In genomic region chr6:89385156-89385667, GRCh38 we compare ENCODE assay signal across 9 cellular contexts. TPM values are rescaled to one million over a fixed set of nuclear protein-coding genes. Genes with fewer than 3 reads are reported as not detected.
DNase-seq lines count a peak whose midpoint lies in the region; ATAC-seq and TF ChIP-seq lines count a peak whose summit lies in the region.
"Had no signal": no experiment of that assay in that cellular context is flagged by ENCODE, and none has a peak within 500 bp of the region (broad histone marks: within the 10 kb centered on the region; RNA-seq: fewer than 3 reads in every experiment).

No MANE protein-coding gene starts in this region.

- H3K9me3 Mint-ChIP-seq in nephron progenitor cell, result no peaks in the 10 kb centered on the region

- no peak overlapping the region for H3K23ac ChIP-seq in mesenchymal stem cell (ENCODE audit: low read length in 2 of 2)

- DNase-seq in OCI-LY7 (ENCODE audit: low spot score), result no peak
- no peak for DNase-seq in mesenchymal stem cell
- no peak for DNase-seq in nephron progenitor cell
- no peak for DNase-seq in GOT3 (lab: John Stamatoyannopoulos, UW)
- DNase-seq in HUDEP-2 (lab: John Stamatoyannopoulos, UW; ENCODE audit: unreplicated experiment in 76 of 76), result no peak
- DNase-seq: central memory CD4-positive, alpha-beta T cell had no signal

- no peaks in the 10 kb centered on the region for H3K9me2 ChIP-seq in OCI-LY7 (ENCODE audit: insufficient read depth, low read length)

- no peaks in the 10 kb centered on the region for H4K20me1 ChIP-seq in OCI-LY7 (ENCODE audit: insufficient read depth, low read length)

- TF ChIP-seq CTCF in OCI-LY7 (conservative IDR thresholded peaks at IDR 0.05; ENCODE audit: low read length) (no peak), nephron progenitor cell (IDR thresholded peaks at IDR 0.05) (no peak)

- H3K36me3 ChIP-seq in OCI-LY7 (ENCODE audit: insufficient read depth, low read length), result peaks cover 6% of the 10 kb centered on the region; the same call in 1 of the 2 replicates
- H3K36me3 ChIP-seq in mesenchymal stem cell (ENCODE audit: control insufficient read depth in 1 of 2, insufficient read depth in 2 of 2, low read depth in 1 of 2, low read length in 2 of 2), result no peaks in the 10 kb centered on the region

- no peaks in the 10 kb centered on the region for H3K79me1 ChIP-seq in mesenchymal stem cell (replicated peaks; ENCODE audit: low read length, poor library complexity, severe bottlenecking)

- H3K27me3 ChIP-seq in mesenchymal stem cell (ENCODE audit: control insufficient read depth in 1 of 2, insufficient read depth in 1 of 2, low read length in 2 of 2), result no peaks in the 10 kb centered on the region

- H3K4me1 ChIP-seq in OCI-LY7 (ENCODE audit: insufficient read depth, low read length, poor library complexity, severe bottlenecking), result peaks cover 60% of the 10 kb centered on the region
- H3K4me1 ChIP-seq in mesenchymal stem cell (ENCODE audit: control insufficient read depth, insufficient read depth, low read depth, low read length), result peaks cover 2% of the 10 kb centered on the region

- no peak overlapping the region for H3K18ac ChIP-seq in mesenchymal stem cell (ENCODE audit: low read depth in 1 of 2, low read length in 2 of 2)

- peak; percentile 31 for ATAC-seq in GM18519 (IDR thresholded peaks at IDR 0.05; ENCODE audit: low FRiP score, unreplicated experiment)
- peak; percentile 31 for ATAC-seq in HG02798 (IDR thresholded peaks at IDR 0.05; ENCODE audit: poor library complexity, unreplicated experiment)
- no peak for ATAC-seq in GM19328 (IDR thresholded peaks at IDR 0.05; ENCODE audit: unreplicated experiment)

- peaks cover 4% of the 10 kb centered on the region for H3K36me3 Mint-ChIP-seq in nephron progenitor cell (ENCODE audit: low read depth)

- H3K4me2 ChIP-seq in OCI-LY7 (ENCODE audit: low read length) (peak overlapping the region; percentile 59), mesenchymal stem cell (ENCODE audit: low read length, poor library complexity, severe bottlenecking) (no peak overlapping the region)

- no peak overlapping the region for H3K9ac ChIP-seq in mesenchymal stem cell (ENCODE audit: low read length)

- no peak overlapping the region for H2BK120ac ChIP-seq in mesenchymal stem cell (ENCODE audit: low read depth, low read length)

- no TSS peak for BruUV-seq in OCI-LY7 (replicated peaks; lab: Mats Ljungman, UMichigan)

- H4K91ac ChIP-seq in mesenchymal stem cell (ENCODE audit: low read length), result peak overlapping the region; percentile 46

- 67% methylated on average over 3 of the region's 5 CpGs for WGBS in mesenchymal stem cell

- H3K27ac Mint-ChIP-seq in nephron progenitor cell, result no peak overlapping the region

- H3K4me3 ChIP-seq in OCI-LY7 (ENCODE audit: low read depth, low read length, poor library complexity, severe bottlenecking), result peak overlapping the region; percentile 18
- H3K4me3 ChIP-seq in mesenchymal stem cell (ENCODE audit: insufficient read depth in 1 of 2, low read depth in 1 of 2, low read length in 2 of 2), result no peak overlapping the region

- H2BK5ac ChIP-seq in mesenchymal stem cell (ENCODE audit: low read depth, low read length, poor library complexity, severe bottlenecking), result no peak overlapping the region

- H3K4me3 Mint-ChIP-seq in nephron progenitor cell, result no peak overlapping the region

- no peak overlapping the region for H2BK12ac ChIP-seq in mesenchymal stem cell (ENCODE audit: low read length in 2 of 2)

- intact Hi-C loops in OCI-LY7 (cut with micrococcal nuclease; ENCODE audit: unreplicated experiment), result no loop called here

- H3K14ac ChIP-seq in mesenchymal stem cell (ENCODE audit: low read length in 2 of 2), result no peak overlapping the region

- POLR2A ChIA-PET in OCI-LY7 (lab: Charles Lee), result interaction anchor here (0.6 to 1.7 kb wide), 5 partner anchors 9 to 1198 kb away, joined by 3 to 6 read pairs (median 3); no protein-coding TSS in a partner anchor

- no peak overlapping the region for H3K4ac ChIP-seq in mesenchymal stem cell (ENCODE audit: low read depth in 1 of 2, low read length in 2 of 2)

- H3K27ac ChIP-seq in OCI-LY7 (ENCODE audit: low read depth, low read length, poor library complexity, severe bottlenecking) (peak overlapping the region; percentile 23), mesenchymal stem cell (ENCODE audit: low read length, poor library complexity, severe bottlenecking) (no peak overlapping the region)

- peaks cover 3% of the 10 kb centered on the region for H3K27me3 Mint-ChIP-seq in nephron progenitor cell (ENCODE audit: low read depth, poor library complexity)

- no peak overlapping the region for H2AK5ac ChIP-seq in mesenchymal stem cell (ENCODE audit: low read length, severe bottlenecking)

- no peak overlapping the region for H4K8ac ChIP-seq in mesenchymal stem cell (ENCODE audit: low read length)

- H2AFZ ChIP-seq in OCI-LY7 (ENCODE audit: low read length) (peak overlapping the region; percentile 6; the same call in 1 of the 2 replicates), mesenchymal stem cell (ENCODE audit: low read depth, low read length) (no peak overlapping the region)

- peaks cover 18% of the 10 kb centered on the region for H3K4me1 Mint-ChIP-seq in nephron progenitor cell

- H3K79me2 ChIP-seq in OCI-LY7 (ENCODE audit: insufficient read depth, low read depth, low read length), result peaks cover 11% of the 10 kb centered on the region; the same call in 1 of the 2 replicates

- H3K9me3 ChIP-seq in OCI-LY7 (ENCODE audit: low read length), result peaks cover 5% of the 10 kb centered on the region; the same call in 1 of the 2 replicates
- no peaks in the 10 kb centered on the region for H3K9me3 ChIP-seq in mesenchymal stem cell (ENCODE audit: control insufficient read depth, low read length)

- H2BK15ac ChIP-seq in mesenchymal stem cell (ENCODE audit: low read depth, poor library complexity, severe bottlenecking), result no peak overlapping the region

- CTCF ChIA-PET in OCI-LY7 (lab: Charles Lee; ENCODE audit: unreplicated experiment), result interaction anchor here (0.6 to 1.0 kb wide), 2 partner anchors 9 to 14 kb away, joined by 3 to 6 read pairs; no protein-coding TSS in a partner anchor

RNA-seq across cellular contexts. Expression of gene RRAGD, which starts 26.9 kb away (rescaled TPM):
- 6.2 and 6.5 TPM in 2 replicates for total RNA-seq in OCI-LY7 (2014; rRNA removed; shearing (Covaris generic))
- 12.9 and 17.6 TPM in 2 replicates for total RNA-seq in OCI-LY7 (2022)
- 2.8 TPM for polyA plus RNA-seq in mesenchymal stem cell (2013, experiment 1 of 2)
- 3.2 TPM for polyA plus RNA-seq in mesenchymal stem cell (2013, experiment 2 of 2)

RNA-seq across cellular contexts. Expression of gene UBE2J1, which starts 32.7 kb away (rescaled TPM):
- total RNA-seq in OCI-LY7 (2014; rRNA removed; shearing (Covaris generic)), result 117 and 123 TPM in 2 replicates
- 243 and 265 TPM in 2 replicates for total RNA-seq in OCI-LY7 (2022)
- polyA plus RNA-seq in mesenchymal stem cell (2013, experiment 1 of 2), result 57.8 TPM
- polyA plus RNA-seq in mesenchymal stem cell (2013, experiment 2 of 2), result 59.2 TPM

RNA-seq across cellular contexts. Expression of gene ANKRD6, which starts 47.7 kb away (rescaled TPM):
- 2.2 and 2.4 TPM in 2 replicates for total RNA-seq in OCI-LY7 (2014; rRNA removed; shearing (Covaris generic))
- total RNA-seq in OCI-LY7 (2022), result 4.8 and 7.0 TPM in 2 replicates
- 1.5 TPM for polyA plus RNA-seq in mesenchymal stem cell (2013, experiment 1 of 2)
- polyA plus RNA-seq in mesenchymal stem cell (2013, experiment 2 of 2), result 1.5 TPM
